In genomic region chr7:111041577-111041976, GRCh38 we compare ENCODE assay signal across 13 cellular contexts. TPM values are rescaled to one million over a fixed set of nuclear protein-coding genes. Genes with fewer than 3 reads are reported as not detected.
DNase-seq lines count a peak whose midpoint lies in the region; ATAC-seq, FAIRE-seq and TF ChIP-seq lines count a peak whose summit lies in the region.
"Had no signal": no experiment of that assay in that cellular context is flagged by ENCODE, and none has a peak within 500 bp of the region (broad histone marks: within the 10 kb centered on the region; RNA-seq: fewer than 3 reads in every experiment).

No MANE protein-coding gene starts in this region.

- DNase-seq in MCF 10A (ENCODE audit: unreplicated experiment) (peak; percentile 55), breast epithelium (ENCODE audit: low spot score in 2 of 2) (no peak), iris pigment epithelial cell (ENCODE audit: low read depth) (peak; percentile 48), WERI-Rb-1 (no peak), urothelium cell line (ENCODE audit: low spot score) (no peak), suprapubic skin (ENCODE audit: low spot score in 2 of 2) (no peak)
- DNase-seq in activated T-helper 2 cell treated with anti-CD3 and anti-CD28 coated beads, Interferon-gamma antibody, Interleukin-2, Interleukin-4, amounts not matched to agents 10 μg/mL and 5 μg/mL and 100 μg/mL, durations not matched to agents 14 hours and 24 hours and 36 hours (ENCODE audit: low spot score): no peak
- DNase-seq: activated CD8-positive, alpha-beta memory T cell treated with anti-CD3 and anti-CD28 coated beads, Interleukin-2, amount 10 ng/mL, durations not matched to agents 7 days and 5 days; NCI-H2171 had no signal

- H3K27me3 Mint-ChIP-seq in MCF 10A (ENCODE audit: insufficient read depth, unreplicated experiment): no peaks in the 10 kb centered on the region
- no peaks in the 10 kb centered on the region for H3K27me3 Mint-ChIP-seq in activated T-helper 2 cell treated with anti-CD3 and anti-CD28 coated beads, Interferon-gamma antibody, Interleukin-2, Interleukin-4, amounts not matched to agents 10 μg/mL and 5 μg/mL and 100 μg/mL, durations not matched to agents 14 hours and 24 hours and 36 hours (ENCODE audit: low read depth)
- H3K27me3 Mint-ChIP-seq: activated CD8-positive, alpha-beta memory T cell treated with anti-CD3 and anti-CD28 coated beads, Interleukin-2, amount 10 ng/mL, durations not matched to agents 7 days and 5 days; dendritic cell treated with granulocyte-macrophage colony-stimulating factor and Interleukin-4, amounts not matched to agents 40 ng/mL and 50 ng/mL, for 4 days; memory B cell had no signal

- no peaks in the 10 kb centered on the region for H3K9me3 Mint-ChIP-seq in MCF 10A (ENCODE audit: unreplicated experiment)
- no peaks in the 10 kb centered on the region for H3K9me3 Mint-ChIP-seq in activated T-helper 2 cell treated with anti-CD3 and anti-CD28 coated beads, Interferon-gamma antibody, Interleukin-2, Interleukin-4, amounts not matched to agents 10 μg/mL and 5 μg/mL and 100 μg/mL, durations not matched to agents 14 hours and 24 hours and 36 hours
- H3K9me3 Mint-ChIP-seq: dendritic cell treated with granulocyte-macrophage colony-stimulating factor and Interleukin-4, amounts not matched to agents 40 ng/mL and 50 ng/mL, for 4 days; memory B cell had no signal

- H3K27ac ChIP-seq in breast epithelium: no peak overlapping the region
- H3K27ac ChIP-seq in WERI-Rb-1: no peak overlapping the region
- H3K27ac ChIP-seq in suprapubic skin: no peak overlapping the region
- H3K27ac ChIP-seq: ascending aorta had no signal

- no peak overlapping the region for H3K27ac Mint-ChIP-seq in MCF 10A (ENCODE audit: low read depth, unreplicated experiment)
- peak overlapping the region; percentile 14 for H3K27ac Mint-ChIP-seq in activated T-helper 2 cell treated with anti-CD3 and anti-CD28 coated beads, Interferon-gamma antibody, Interleukin-2, Interleukin-4, amounts not matched to agents 10 μg/mL and 5 μg/mL and 100 μg/mL, durations not matched to agents 14 hours and 24 hours and 36 hours
- H3K27ac Mint-ChIP-seq: activated CD8-positive, alpha-beta memory T cell treated with anti-CD3 and anti-CD28 coated beads, Interleukin-2, amount 10 ng/mL, durations not matched to agents 7 days and 5 days; dendritic cell treated with granulocyte-macrophage colony-stimulating factor and Interleukin-4, amounts not matched to agents 40 ng/mL and 50 ng/mL, for 4 days; memory B cell had no signal

- no peaks in the 10 kb centered on the region for H3K36me3 ChIP-seq in breast epithelium
- no peaks in the 10 kb centered on the region for H3K36me3 ChIP-seq in WERI-Rb-1
- H3K36me3 ChIP-seq in suprapubic skin: no peaks in the 10 kb centered on the region
- H3K36me3 ChIP-seq: ascending aorta had no signal

- H3K4me1 ChIP-seq in breast epithelium: no peaks in the 10 kb centered on the region
- no peaks in the 10 kb centered on the region for H3K4me1 ChIP-seq in suprapubic skin

- H3K4me1 Mint-ChIP-seq in MCF 10A (ENCODE audit: insufficient read depth, unreplicated experiment): peaks cover 12% of the 10 kb centered on the region
- peaks cover 26% of the 10 kb centered on the region for H3K4me1 Mint-ChIP-seq in activated T-helper 2 cell treated with anti-CD3 and anti-CD28 coated beads, Interferon-gamma antibody, Interleukin-2, Interleukin-4, amounts not matched to agents 10 μg/mL and 5 μg/mL and 100 μg/mL, durations not matched to agents 14 hours and 24 hours and 36 hours (ENCODE audit: low read depth)

- no TSS peak for BruUV-seq in MCF 10A (replicated peaks; lab: Mats Ljungman, UMichigan)

- intact Hi-C loops in MCF 10A (cut with micrococcal nuclease) (no loop called here), breast epithelium (cut with DNase I; ENCODE audit: low total_unique reads) (no loop called here)
- intact Hi-C loops in activated T-helper 2 cell treated with anti-CD3 and anti-CD28 coated beads, Interferon-gamma antibody, Interleukin-2, Interleukin-4, amounts not matched to agents 10 μg/mL and 5 μg/mL and 100 μg/mL, durations not matched to agents 14 hours and 24 hours and 36 hours (cut with micrococcal nuclease): loop anchor here (1.0 to 2.0 kb wide), 2 partner anchors 12 to 19 kb away; no protein-coding TSS in a partner anchor

- POLR2A ChIA-PET in MCF 10A (lab: Yijun Ruan, JAX): interaction anchor here (1.8 kb wide), 1 partner anchor 12 kb away, joined by 3 read pairs; no protein-coding TSS in a partner anchor

- no peak overlapping the region for H3K4me3 Mint-ChIP-seq in MCF 10A (ENCODE audit: unreplicated experiment)
- no peak overlapping the region for H3K4me3 Mint-ChIP-seq in activated T-helper 2 cell treated with anti-CD3 and anti-CD28 coated beads, Interferon-gamma antibody, Interleukin-2, Interleukin-4, amounts not matched to agents 10 μg/mL and 5 μg/mL and 100 μg/mL, durations not matched to agents 14 hours and 24 hours and 36 hours (ENCODE audit: low read depth)
- H3K4me3 Mint-ChIP-seq: activated CD8-positive, alpha-beta memory T cell treated with anti-CD3 and anti-CD28 coated beads, Interleukin-2, amount 10 ng/mL, durations not matched to agents 7 days and 5 days; dendritic cell treated with granulocyte-macrophage colony-stimulating factor and Interleukin-4, amounts not matched to agents 40 ng/mL and 50 ng/mL, for 4 days; memory B cell had no signal

- H3K4me3 ChIP-seq in breast epithelium (no peak overlapping the region), WERI-Rb-1 (ENCODE audit: low read depth, low read length) (no peak overlapping the region), suprapubic skin (no peak overlapping the region)
- H3K4me3 ChIP-seq: ascending aorta had no signal

- no peak for TF ChIP-seq POLR2A in breast epithelium (IDR thresholded peaks at IDR 0.05)
- no peak for TF ChIP-seq POLR2A in suprapubic skin (IDR thresholded peaks at IDR 0.05)

- H3K9me3 ChIP-seq in breast epithelium: no peaks in the 10 kb centered on the region
- H3K9me3 ChIP-seq in WERI-Rb-1 (ENCODE audit: severe bottlenecking): no peaks in the 10 kb centered on the region
- no peaks in the 10 kb centered on the region for H3K9me3 ChIP-seq in suprapubic skin
- H3K9me3 ChIP-seq: ascending aorta had no signal

- no peak for TF ChIP-seq EP300 in suprapubic skin (IDR thresholded peaks at IDR 0.05)

- no peak for TF ChIP-seq CTCF in MCF 10A (IDR thresholded peaks at IDR 0.05; ENCODE audit: unreplicated experiment)
- TF ChIP-seq CTCF in breast epithelium (IDR thresholded peaks at IDR 0.05): no peak
- TF ChIP-seq CTCF in WERI-Rb-1 (IDR thresholded peaks at IDR 0.05; ENCODE audit: low read depth, low read length): no peak
- no peak for TF ChIP-seq CTCF in suprapubic skin (IDR thresholded peaks at IDR 0.05)

- WGBS in suprapubic skin: 79% methylated on average over 2 of the region's 2 CpGs

- H3K27me3 ChIP-seq in breast epithelium (no peaks in the 10 kb centered on the region), WERI-Rb-1 (ENCODE audit: insufficient read depth, low read depth, severe bottlenecking) (no peaks in the 10 kb centered on the region), suprapubic skin (no peaks in the 10 kb centered on the region)
- H3K27me3 ChIP-seq: ascending aorta had no signal

- CTCF ChIA-PET in MCF 10A (lab: Yijun Ruan, JAX): interaction anchor here (0.6 kb wide), 1 partner anchor 111 kb away, joined by 3 read pairs; no protein-coding TSS in a partner anchor

- no peaks in the 10 kb centered on the region for H3K36me3 Mint-ChIP-seq in MCF 10A (ENCODE audit: insufficient read depth, unreplicated experiment)
- peaks cover 4% of the 10 kb centered on the region for H3K36me3 Mint-ChIP-seq in activated T-helper 2 cell treated with anti-CD3 and anti-CD28 coated beads, Interferon-gamma antibody, Interleukin-2, Interleukin-4, amounts not matched to agents 10 μg/mL and 5 μg/mL and 100 μg/mL, durations not matched to agents 14 hours and 24 hours and 36 hours (ENCODE audit: low read depth)
- H3K36me3 Mint-ChIP-seq: memory B cell had no signal

- no peak for ATAC-seq in HG02840 (IDR thresholded peaks at IDR 0.05; ENCODE audit: low FRiP score, unreplicated experiment)
- ATAC-seq: activated CD8-positive, alpha-beta memory T cell treated with anti-CD3 and anti-CD28 coated beads, Interleukin-2, amount 10 ng/mL, durations not matched to agents 7 days and 5 days had no signal

- no peak for FAIRE-seq in urothelium cell line (lab: Jason Lieb, UNC)

RNA-seq across cellular contexts. Expression of gene LRRN3, which starts 49.4 kb away (rescaled TPM):
- total RNA-seq in MCF 10A (2022) (not detected in 2 replicates), breast epithelium (1 to 10 TPM; 1.6 to 2.4 (median 1.6) TPM), suprapubic skin (1 to 10 TPM in 1 of 4 donors, under 1 TPM in 2, not detected in 1; 0.30 to 1.8 (median 0.51) TPM)
- total RNA-seq in activated T-helper 2 cell treated with anti-CD3 and anti-CD28 coated beads, Interferon-gamma antibody, Interleukin-2, Interleukin-4, amounts not matched to agents 10 μg/mL and 5 μg/mL and 100 μg/mL, durations not matched to agents 14 hours and 24 hours and 36 hours: 28.0 and 29.4 TPM in 2 replicates

Comparison
In these comparisons a context has a peak if more than half of its experiments do, and no peak if none do; other contexts are left out.
1. DNase-seq: peak in MCF 10A (single experiment) and iris pigment epithelial cell (single experiment); none in breast epithelium (0 of 2), activated T-helper 2 cell treated with anti-CD3 and anti-CD28 coated beads, Interferon-gamma antibody, Interleukin-2, Interleukin-4, amounts not matched to agents 10 μg/mL and 5 μg/mL and 100 μg/mL, durations not matched to agents 14 hours and 24 hours and 36 hours (single experiment), WERI-Rb-1 (single experiment), urothelium cell line (single experiment) and suprapubic skin (0 of 2).